Comparison of ENCODE assay signal across 8 cellular contexts in genomic region chr19:45884682-45885555, GRCh38. TPM values are rescaled to one million over a fixed set of nuclear protein-coding genes. Genes with fewer than 3 reads are reported as not detected.
A peak's percentile ranks its signal among the peaks of the same experiment; 100 is the strongest.
DNase-seq lines count a peak whose midpoint lies in the region; ATAC-seq and TF ChIP-seq lines count a peak whose summit lies in the region.

No MANE protein-coding gene starts in this region.

- ATAC-seq in lower lobe of right lung (no peak), GM19324 (IDR thresholded peaks at IDR 0.05; ENCODE audit: low FRiP score, unreplicated experiment) (no peak)

- H3K36me3 ChIP-seq in HUES64 (ENCODE audit: insufficient read depth, low read length) (no peaks in the 10 kb centered on the region), lower lobe of right lung (peaks cover 10% of the 10 kb centered on the region)

- in situ Hi-C loops in astrocyte of the spinal cord (cut with HindIII; ENCODE audit: low sequenced_read_pairs) = no loop called here

- no peaks in the 10 kb centered on the region for H3K9me3 Mint-ChIP-seq in type B pancreatic cell

- TF ChIP-seq CTCF in astrocyte of the spinal cord (IDR thresholded peaks at IDR 0.05; ENCODE audit: low read depth, low read length) (no peak), lower lobe of right lung (IDR thresholded peaks at IDR 0.05) (no peak), type B pancreatic cell (conservative IDR thresholded peaks at IDR 0.05) (no peak)

- H3K27me3 Mint-ChIP-seq in type B pancreatic cell = no peaks in the 10 kb centered on the region

- peaks cover 27% of the 10 kb centered on the region for H3K4me1 Mint-ChIP-seq in type B pancreatic cell (ENCODE audit: unreplicated experiment)

- H3K4me3 Mint-ChIP-seq in type B pancreatic cell = peak overlapping the region; percentile 75

- H3K27ac Mint-ChIP-seq in type B pancreatic cell = no peak overlapping the region

- 70% methylated on average over 72 of the region's 72 CpGs for WGBS in HUES64

- H3K27me3 ChIP-seq in HUES64 (ENCODE audit: insufficient read depth, low read length) (no peaks in the 10 kb centered on the region), lower lobe of right lung (ENCODE audit: low read depth) (no peaks in the 10 kb centered on the region)

- no peaks in the 10 kb centered on the region for H3K9me3 ChIP-seq in HUES64 (ENCODE audit: insufficient read depth, low read depth, low read length)
- no peaks in the 10 kb centered on the region for H3K9me3 ChIP-seq in lower lobe of right lung

- H3K4me1 ChIP-seq in HUES64 (ENCODE audit: insufficient read depth, low read length) (peaks cover 19% of the 10 kb centered on the region), lower lobe of right lung (peaks cover 47% of the 10 kb centered on the region)

- DNase-seq in NCI-H2171 (lab: John Stamatoyannopoulos, UW) (peak; percentile 13), NCI-H2171 treated with DMSO at 0.1 percent for 48 hours (lab: John Stamatoyannopoulos, UW) (no peak), astrocyte of the spinal cord (ENCODE audit: low read depth, low spot score) (no peak), lower lobe of right lung (no peak), type B pancreatic cell (ENCODE audit: extremely low spot score, unreplicated experiment) (no peak), EL (no peak)

- H3K36me3 Mint-ChIP-seq in type B pancreatic cell = peaks cover 5% of the 10 kb centered on the region

- intact Hi-C loops in lower lobe of right lung (cut with DNase I) = no loop called here

- H3K27ac ChIP-seq in HUES64 (ENCODE audit: low read depth, low read length) (peak overlapping the region; percentile 76; the same call in 1 of the 2 replicates), lower lobe of right lung (peak overlapping the region; percentile 90)

- H3K9ac ChIP-seq in HUES64 (ENCODE audit: low read depth, low read length) = peak overlapping the region; percentile 80

- H3K4me3 ChIP-seq in HUES64 (ENCODE audit: low read length) = peak overlapping the region; percentile 81
- H3K4me3 ChIP-seq in astrocyte of the spinal cord (ENCODE audit: low read depth, low read length) = peak overlapping the region; percentile 62
- H3K4me3 ChIP-seq in lower lobe of right lung = peak overlapping the region; percentile 92

RNA-seq across cellular contexts. Expression of gene IRF2BP1, which starts 1.0 kb away (rescaled TPM):
- polyA plus RNA-seq in HUES64 (2013, experiment 1 of 2) = 13.8 TPM
- 15.4 TPM for polyA plus RNA-seq in HUES64 (2013, experiment 2 of 2)
- total RNA-seq in lower lobe of right lung (21.4 TPM), type B pancreatic cell (ENCODE audit: low replicate concordance) (25.5 and 32.2 TPM in 2 replicates)

RNA-seq across cellular contexts. Expression of gene MYPOP, which starts 17.5 kb away (rescaled TPM):
- polyA plus RNA-seq in HUES64 (2013, experiment 1 of 2) = 6.8 TPM
- polyA plus RNA-seq in HUES64 (2013, experiment 2 of 2) = 6.0 TPM
- 7.5 TPM for total RNA-seq in lower lobe of right lung
- 8.0 and 8.5 TPM in 2 replicates for total RNA-seq in type B pancreatic cell (ENCODE audit: low replicate concordance)

RNA-seq across cellular contexts. Expression of gene FOXA3, which starts 20.8 kb away (rescaled TPM):
- polyA plus RNA-seq in HUES64 (2013, experiment 1 of 2) = 10.9 TPM
- 11.9 TPM for polyA plus RNA-seq in HUES64 (2013, experiment 2 of 2)
- total RNA-seq in lower lobe of right lung = 0.68 TPM
- total RNA-seq in type B pancreatic cell (ENCODE audit: low replicate concordance) = 3.3 and 5.0 TPM in 2 replicates

RNA-seq across cellular contexts. Expression of gene SYMPK, which starts 22.0 kb away (rescaled TPM):
- 50.7 TPM for polyA plus RNA-seq in HUES64 (2013, experiment 1 of 2)
- polyA plus RNA-seq in HUES64 (2013, experiment 2 of 2) = 49.3 TPM
- total RNA-seq in lower lobe of right lung (73.1 TPM), type B pancreatic cell (ENCODE audit: low replicate concordance) (66.7 and 93.0 TPM in 2 replicates)

RNA-seq across cellular contexts. Expression of gene NANOS2, which starts 29.7 kb away (rescaled TPM):
- not detected for polyA plus RNA-seq in HUES64 (2013, experiment 1 of 2)
- polyA plus RNA-seq in HUES64 (2013, experiment 2 of 2) = 0.19 TPM
- not detected for total RNA-seq in lower lobe of right lung
- not detected in 2 replicates for total RNA-seq in type B pancreatic cell (ENCODE audit: low replicate concordance)
